In genomic region chr1:42910985-42911384, GRCh38 we compare ENCODE assay signal across 27 cellular contexts.
"Had no signal": no experiment of that assay in that cellular context is flagged by ENCODE, and none has a peak within 500 bp of the region (broad histone marks: within the 10 kb centered on the region; RNA-seq: fewer than 3 reads in every experiment).

No MANE protein-coding gene starts in this region.

- H3K27me3 ChIP-seq: hepatocyte, left lung, ovary, right atrium auricular region, right lobe of liver, stomach, testis, thyroid gland, transverse colon, upper lobe of left lung, vagina had no signal

- H3K27ac ChIP-seq: hepatocyte, left lung, lower lobe of right lung, ovary, right atrium auricular region, right lobe of liver, stomach, testis, thyroid gland, transverse colon, upper lobe of left lung, vagina had no signal

- DNase-seq: kidney glomerular epithelial cell; left cardiac atrium; left lung; lower lobe of right lung; mammary epithelial cell; mesenchymal stem cell; naive B cell; natural killer cell; nephron progenitor cell; ovary; right lobe of liver; stimulated activated CD4-positive, alpha-beta T cell treated with anti-CD3 and anti-CD28 coated beads, Interleukin-2, amount 100 ng/mL, for 24 hours; stimulated activated CD4-positive, alpha-beta T cell treated with anti-CD3 and anti-CD28 coated beads, Interleukin-4, amount 100 ng/mL, for 1 hour; stimulated activated naive B cell treated with anti-CD40 and anti-IgM and Interleukin-4, amounts not matched to agents 10 μg/mL and 1 μg/mL and 100 μg/mL, for 72 hours; stimulated activated naive CD8-positive, alpha-beta T cell treated with anti-CD3 and anti-CD28 coated beads, Interleukin-15, Interleukin-2, amounts not matched to agents 100 U/mL and 50 U/mL, for 24 hours; stomach; testis; thyroid gland; transverse colon; upper lobe of left lung had no signal

- H3K4me2 ChIP-seq: hepatocyte, smooth muscle cell had no signal

- H3K36me3 ChIP-seq: left lung, lower lobe of right lung, ovary, right atrium auricular region, right lobe of liver, stomach, thyroid gland, transverse colon, upper lobe of left lung, vagina had no signal

- H3K9me3 ChIP-seq: lower lobe of right lung, ovary, right lobe of liver, stomach, testis, thyroid gland, transverse colon, upper lobe of left lung, vagina had no signal

- H3K4me1 ChIP-seq: left lung, lower lobe of right lung, right atrium auricular region, right lobe of liver, stomach, testis, thyroid gland, upper lobe of left lung, vagina had no signal

- H3K4me3 ChIP-seq: hepatocyte, left lung, lower lobe of right lung, ovary, right atrium auricular region, right lobe of liver, smooth muscle cell, stomach, testis, thyroid gland, transverse colon, upper lobe of left lung, vagina had no signal

- H3K4me1 Mint-ChIP-seq: nephron progenitor cell had no signal

- H3K4me3 Mint-ChIP-seq: mesothelial cell of epicardium; naive B cell; natural killer cell; nephron progenitor cell; stimulated activated naive B cell treated with anti-CD40 and anti-IgM and Interleukin-4, amounts not matched to agents 10 μg/mL and 1 μg/mL and 100 μg/mL, for 72 hours had no signal

- FAIRE-seq: keratinocyte had no signal

- H3K27me3 Mint-ChIP-seq: naive B cell; progenitor cell of endocrine pancreas; stimulated activated naive B cell treated with anti-CD40 and anti-IgM and Interleukin-4, amounts not matched to agents 10 μg/mL and 1 μg/mL and 100 μg/mL, for 72 hours had no signal

- H3K27ac Mint-ChIP-seq: mesothelial cell of epicardium; natural killer cell; nephron progenitor cell; progenitor cell of endocrine pancreas; stimulated activated naive B cell treated with anti-CD40 and anti-IgM and Interleukin-4, amounts not matched to agents 10 μg/mL and 1 μg/mL and 100 μg/mL, for 72 hours had no signal

- H2AFZ ChIP-seq: hepatocyte had no signal

- ATAC-seq: left cardiac atrium; left lung; lower lobe of right lung; natural killer cell; right lobe of liver; stimulated activated naive B cell treated with anti-CD40 and anti-IgM and Interleukin-4, amounts not matched to agents 10 μg/mL and 1 μg/mL and 100 μg/mL, for 72 hours; stimulated activated naive CD8-positive, alpha-beta T cell treated with anti-CD3 and anti-CD28 coated beads, Interleukin-15, Interleukin-2, amounts not matched to agents 100 U/mL and 50 U/mL, for 24 hours had no signal

- H3K79me2 ChIP-seq: hepatocyte had no signal
